9 cellular contexts compared by ENCODE assay signal in genomic region chrX:49177338-49177833, GRCh38. TPM values are rescaled to one million over a fixed set of nuclear protein-coding genes. Genes with fewer than 3 reads are reported as not detected.
DNase-seq lines count a peak whose midpoint lies in the region; ATAC-seq and TF ChIP-seq lines count a peak whose summit lies in the region.
"Had no signal": no experiment of that assay in that cellular context is flagged by ENCODE, and none has a peak within 500 bp of the region (broad histone marks: within the 10 kb centered on the region; RNA-seq: fewer than 3 reads in every experiment).

No MANE protein-coding gene starts in this region.

- H3K4me3 ChIP-seq in right cardiac atrium (ENCODE audit: low read length) (no peak overlapping the region), transverse colon (no peak overlapping the region)
- H3K4me3 ChIP-seq: SJCRH30 had no signal

- H3K27me3 ChIP-seq in right cardiac atrium (ENCODE audit: control insufficient read depth, insufficient read depth) = no peaks in the 10 kb centered on the region
- no peaks in the 10 kb centered on the region for H3K27me3 ChIP-seq in transverse colon
- H3K27me3 ChIP-seq: SJCRH30 had no signal

- no peaks in the 10 kb centered on the region for H3K27me3 Mint-ChIP-seq in activated naive CD4-positive, alpha-beta T cell treated with anti-CD3 and anti-CD28 coated beads, Interleukin-2, amount 10 ng/mL, durations not matched to agents 7 days and 5 days
- no peaks in the 10 kb centered on the region for H3K27me3 Mint-ChIP-seq in activated CD4-positive, alpha-beta memory T cell treated with anti-CD3 and anti-CD28 coated beads for 36 hours

- H3K9me3 ChIP-seq in right cardiac atrium (ENCODE audit: control insufficient read depth, low read length) (no peaks in the 10 kb centered on the region), transverse colon (no peaks in the 10 kb centered on the region)
- H3K9me3 ChIP-seq: SJCRH30 had no signal

- TF ChIP-seq EP300 in transverse colon (IDR thresholded peaks at IDR 0.05; ENCODE audit: low read depth) = no peak

- in situ Hi-C loops in transverse colon (cut with MboI; ENCODE audit: low pct_ligation_motif_present in 1 of 4, low pct_unique_long_range_greater_than_20kb in 1 of 4, low sequenced_read_pairs in 3 of 4) = no loop called here

- H3K4me1 Mint-ChIP-seq in activated naive CD4-positive, alpha-beta T cell treated with anti-CD3 and anti-CD28 coated beads, Interleukin-2, amount 10 ng/mL, durations not matched to agents 7 days and 5 days = peaks cover 46% of the 10 kb centered on the region
- H3K4me1 Mint-ChIP-seq in activated CD4-positive, alpha-beta memory T cell treated with anti-CD3 and anti-CD28 coated beads for 36 hours (ENCODE audit: low read depth) = peaks cover 17% of the 10 kb centered on the region

- H3K27ac ChIP-seq in right cardiac atrium (ENCODE audit: low read length) = no peak overlapping the region
- H3K27ac ChIP-seq in transverse colon = peak overlapping the region; percentile 69 to 80 (median 78)
- H3K27ac ChIP-seq: SJCRH30 had no signal

- CTCF ChIA-PET in activated naive CD4-positive, alpha-beta T cell treated with anti-CD3 and anti-CD28 coated beads, Interleukin-2, amount 10 ng/mL, durations not matched to agents 7 days and 5 days (lab: Charles Lee) = no interaction called here
- CTCF ChIA-PET in activated CD4-positive, alpha-beta memory T cell treated with anti-CD3 and anti-CD28 coated beads for 36 hours (lab: Charles Lee) = interaction anchor here (0.6 to 1.2 kb wide), 2 partner anchors 11 to 13 kb away, joined by 3 to 4 read pairs; no protein-coding TSS in a partner anchor

- H3K36me3 ChIP-seq in transverse colon = no peaks in the 10 kb centered on the region

- H3K4me1 ChIP-seq in right cardiac atrium (ENCODE audit: control insufficient read depth, insufficient read depth, low read length) = peaks cover 4% of the 10 kb centered on the region
- peaks cover 4 to 22% (median 10%) of the 10 kb centered on the region in 4 donors for H3K4me1 ChIP-seq in transverse colon
- H3K4me1 ChIP-seq: SJCRH30 had no signal

- 89% methylated on average over 4 of the region's 4 CpGs for WGBS in right cardiac atrium
- 78% methylated on average over 4 of the region's 4 CpGs; no CpG with 5 or more reads in 1 of the 2 donors for WGBS in transverse colon (ENCODE audit: low coverage in 1 of 2), 2 donors

- no peak for TF ChIP-seq POLR2A in transverse colon (IDR thresholded peaks at IDR 0.05)

- intact Hi-C loops in activated CD4-positive, alpha-beta memory T cell treated with anti-CD3 and anti-CD28 coated beads for 36 hours (cut with micrococcal nuclease) = no loop called here
- intact Hi-C loops in right cardiac atrium (cut with DNase I) = no loop called here
- intact Hi-C loops in transverse colon (cut with DNase I; ENCODE audit: low total_unique reads) = no loop called here

- H3K9me3 Mint-ChIP-seq in activated naive CD4-positive, alpha-beta T cell treated with anti-CD3 and anti-CD28 coated beads, Interleukin-2, amount 10 ng/mL, durations not matched to agents 7 days and 5 days = no peaks in the 10 kb centered on the region
- no peaks in the 10 kb centered on the region for H3K9me3 Mint-ChIP-seq in activated CD4-positive, alpha-beta memory T cell treated with anti-CD3 and anti-CD28 coated beads for 36 hours

- peak; percentile 41 for DNase-seq in activated naive CD4-positive, alpha-beta T cell treated with anti-CD3 and anti-CD28 coated beads, Interleukin-2, amount 10 ng/mL, durations not matched to agents 7 days and 5 days
- DNase-seq in activated naive CD4-positive, alpha-beta T cell (lab: John Stamatoyannopoulos, UW) = no peak
- DNase-seq in activated CD4-positive, alpha-beta memory T cell treated with anti-CD3 and anti-CD28 coated beads for 36 hours = no peak
- DNase-seq in right cardiac atrium = no peak
- DNase-seq in transverse colon = no peak
- no peak for DNase-seq in central memory CD4-positive, alpha-beta T cell
- no peak for DNase-seq in cortex of kidney (lab: John Stamatoyannopoulos, UW)
- DNase-seq in globus pallidus (ENCODE audit: low spot score) = no peak
- DNase-seq: SJCRH30 had no signal

- H3K36me3 Mint-ChIP-seq in activated naive CD4-positive, alpha-beta T cell treated with anti-CD3 and anti-CD28 coated beads, Interleukin-2, amount 10 ng/mL, durations not matched to agents 7 days and 5 days = peaks cover 59% of the 10 kb centered on the region
- peaks cover 41% of the 10 kb centered on the region for H3K36me3 Mint-ChIP-seq in activated CD4-positive, alpha-beta memory T cell treated with anti-CD3 and anti-CD28 coated beads for 36 hours

- ATAC-seq in right cardiac atrium = peak; percentile 5 to 28

- no peak for TF ChIP-seq CTCF in transverse colon (IDR thresholded peaks at IDR 0.05)

- peak overlapping the region; percentile 50 for H3K27ac Mint-ChIP-seq in activated naive CD4-positive, alpha-beta T cell treated with anti-CD3 and anti-CD28 coated beads, Interleukin-2, amount 10 ng/mL, durations not matched to agents 7 days and 5 days
- H3K27ac Mint-ChIP-seq in activated CD4-positive, alpha-beta memory T cell treated with anti-CD3 and anti-CD28 coated beads for 36 hours = peak overlapping the region; percentile 23

- POLR2A ChIA-PET in activated CD4-positive, alpha-beta memory T cell treated with anti-CD3 and anti-CD28 coated beads for 36 hours (lab: Charles Lee) = no interaction called here

- no peak overlapping the region for H3K4me3 Mint-ChIP-seq in activated naive CD4-positive, alpha-beta T cell treated with anti-CD3 and anti-CD28 coated beads, Interleukin-2, amount 10 ng/mL, durations not matched to agents 7 days and 5 days
- no peak overlapping the region for H3K4me3 Mint-ChIP-seq in activated CD4-positive, alpha-beta memory T cell treated with anti-CD3 and anti-CD28 coated beads for 36 hours

RNA-seq across cellular contexts. Expression of gene PLP2, which starts 5.7 kb away (rescaled TPM):
- total RNA-seq in activated CD4-positive, alpha-beta memory T cell treated with anti-CD3 and anti-CD28 coated beads for 36 hours = 100 to 1,000 TPM; 222 to 234 TPM
- total RNA-seq in right cardiac atrium = 10 to 100 TPM; 83.0 to 96.4 (median 87.0) TPM
- 89.0 TPM for polyA plus RNA-seq in right cardiac atrium
- 10 to 100 TPM; 31.0 to 60.3 (median 43.2) TPM for total RNA-seq in transverse colon

RNA-seq across cellular contexts. Expression of gene PRICKLE3, which starts 8.8 kb away (rescaled TPM):
- total RNA-seq in activated CD4-positive, alpha-beta memory T cell treated with anti-CD3 and anti-CD28 coated beads for 36 hours = 10 to 100 TPM; 18.1 to 20.1 TPM
- total RNA-seq in right cardiac atrium = 10 to 100 TPM in 3 of 4 donors, 1 to 10 TPM in 1; 9.0 to 12.1 (median 11.0) TPM
- polyA plus RNA-seq in right cardiac atrium = 8.5 TPM
- total RNA-seq in transverse colon = 10 to 100 TPM; 14.5 to 40.0 (median 33.2) TPM

RNA-seq across cellular contexts. Expression of gene MAGIX, which starts 14.8 kb away (rescaled TPM):
- total RNA-seq in activated CD4-positive, alpha-beta memory T cell treated with anti-CD3 and anti-CD28 coated beads for 36 hours = 1 to 10 TPM in 1 of 2 experiments, under 1 TPM in 1; 0.87 to 1.0 TPM
- total RNA-seq in right cardiac atrium = 10 to 100 TPM in 3 of 4 donors, 1 to 10 TPM in 1; 9.0 to 16.6 (median 15.4) TPM
- 16.5 TPM for polyA plus RNA-seq in right cardiac atrium
- 10 to 100 TPM in 3 of 4 donors, 1 to 10 TPM in 1; 5.6 to 28.8 (median 12.7) TPM for total RNA-seq in transverse colon

RNA-seq across cellular contexts. Expression of gene SYP, which starts 22.6 kb away (rescaled TPM):
- 1 to 10 TPM; 5.3 to 5.4 TPM for total RNA-seq in activated CD4-positive, alpha-beta memory T cell treated with anti-CD3 and anti-CD28 coated beads for 36 hours
- total RNA-seq in right cardiac atrium = 1 to 10 TPM; 2.1 to 3.1 (median 2.4) TPM
- 3.0 TPM for polyA plus RNA-seq in right cardiac atrium
- total RNA-seq in transverse colon = 1 to 10 TPM; 1.1 to 7.6 (median 5.0) TPM

RNA-seq across cellular contexts. Expression of gene GPKOW, which starts 53.9 kb away (rescaled TPM):
- 10 to 100 TPM; 22.0 to 22.6 TPM for total RNA-seq in activated CD4-positive, alpha-beta memory T cell treated with anti-CD3 and anti-CD28 coated beads for 36 hours
- total RNA-seq in right cardiac atrium (10 to 100 TPM; 17.4 to 20.1 (median 18.1) TPM), transverse colon (10 to 100 TPM; 10.7 to 21.8 (median 18.0) TPM)
- 14.2 TPM for polyA plus RNA-seq in right cardiac atrium
